Comparison of ENCODE assay signal across 18 cellular contexts in genomic region chr3:123789760-123790159, GRCh38.
DNase-seq lines count a peak whose midpoint lies in the region; TF ChIP-seq lines count a peak whose summit lies in the region.
"Had no signal": no experiment of that assay in that cellular context is flagged by ENCODE, and none has a peak within 500 bp of the region (broad histone marks: within the 10 kb centered on the region; RNA-seq: fewer than 3 reads in every experiment).

No MANE protein-coding gene starts in this region.

- H3K4me2 ChIP-seq in GM23248 (ENCODE audit: unreplicated experiment) (peak overlapping the region; percentile 51), MM.1S (ENCODE audit: low read depth, low read length) (no peak overlapping the region)

- H2AFZ ChIP-seq in GM23248 = no peak overlapping the region
- H2AFZ ChIP-seq in MM.1S (ENCODE audit: low read length) = no peak overlapping the region

- H4K20me1 ChIP-seq in GM23248 (ENCODE audit: insufficient read depth) (no peaks in the 10 kb centered on the region), MM.1S (ENCODE audit: insufficient read depth, low read length) (no peaks in the 10 kb centered on the region)

- H3K27me3 ChIP-seq in GM23248 (replicated peaks; ENCODE audit: insufficient read depth) (no peaks in the 10 kb centered on the region), MM.1S (replicated peaks; ENCODE audit: insufficient read depth, low read length) (no peaks in the 10 kb centered on the region)
- H3K27me3 ChIP-seq: foreskin keratinocyte, testis had no signal

- in situ Hi-C loops in GM23248 (cut with MboI) = no loop called here

- H3K4me3 ChIP-seq in GM23248 (no peak overlapping the region), SK-N-MC (no peak overlapping the region), fibroblast of villous mesenchyme (ENCODE audit: low read depth, low read length) (no peak overlapping the region), MM.1S (ENCODE audit: low read length) (no peak overlapping the region)
- H3K4me3 ChIP-seq: left ventricle myocardium inferior, testis had no signal

- WGBS in GM23248 (ENCODE audit: low coverage in 1 of 2, low lambda C conversion rate in 2 of 2, missing lambda C conversion rate in 2 of 2), 2 experiments = 11 to 15% methylated on average over 5 of the region's 5 CpGs

- H3K27ac ChIP-seq in GM23248 (peak overlapping the region; percentile 47), SK-N-MC (no peak overlapping the region), MM.1S (ENCODE audit: low read length) (no peak overlapping the region)
- H3K27ac ChIP-seq: foreskin keratinocyte, left ventricle myocardium inferior, testis had no signal

- H3K9me2 ChIP-seq in GM23248 (ENCODE audit: insufficient read depth) = no peaks in the 10 kb centered on the region
- H3K9me2 ChIP-seq in MM.1S (replicated peaks; ENCODE audit: insufficient read depth, low read length) = no peaks in the 10 kb centered on the region

- peaks cover 30% of the 10 kb centered on the region for H3K79me2 ChIP-seq in GM23248 (ENCODE audit: insufficient read depth)
- H3K79me2 ChIP-seq in MM.1S (ENCODE audit: low read length) = no peaks in the 10 kb centered on the region

- no peak for TF ChIP-seq CTCF in fibroblast of villous mesenchyme (IDR thresholded peaks at IDR 0.05; ENCODE audit: insufficient read depth, low read depth, low read length)
- no peak for TF ChIP-seq CTCF in MM.1S (IDR thresholded peaks at IDR 0.05; ENCODE audit: low read length)

- DNase-seq in GM23248 = peak; percentile 81
- peak; percentile 63 for DNase-seq in SK-N-MC (ENCODE audit: low read depth, low spot score)
- peak; percentile 96 for DNase-seq in fibroblast of villous mesenchyme (ENCODE audit: low read depth)
- DNase-seq in cardiac septum (ENCODE audit: low spot score) = no peak
- no peak for DNase-seq in NOMO-1 (lab: John Stamatoyannopoulos, UW; ENCODE audit: unreplicated experiment in 2 of 2)
- no peak for DNase-seq in SHP77 (lab: John Stamatoyannopoulos, UW)
- DNase-seq in MM.1S = no peak
- DNase-seq: activated CD4-positive, CD25-positive, alpha-beta regulatory T cell treated with anti-CD3 and anti-CD28 coated beads, Interleukin-2, amount 50 U/mL, for 72 hours; amygdala; DMS79; foreskin keratinocyte; left ventricle myocardium inferior; NCI-H2227 treated with DMSO at 0.1 percent for 48 hours; NK-92 treated with Interleukin-12 subunit alpha and Interleukin-12 subunit beta, amount 100 ng/mL, for 24 hours; SIG-M5; stimulated activated CD4-positive, alpha-beta T cell treated with anti-CD3 and anti-CD28 coated beads, Interleukin-4, amount 100 ng/mL, for 4 hours; stimulated activated CD8-positive, alpha-beta memory T cell treated with anti-CD3 and anti-CD28 coated beads, Interleukin-4, amount 100 ng/mL, for 48 hours; testis had no signal

- H3F3A ChIP-seq in GM23248 (ENCODE audit: insufficient read depth) (peaks cover 36% of the 10 kb centered on the region), MM.1S (ENCODE audit: insufficient read depth, low read length) (no peaks in the 10 kb centered on the region)

- H3K36me3 ChIP-seq in GM23248 (ENCODE audit: low read depth) (peaks cover 30% of the 10 kb centered on the region; the same call in 1 of the 2 replicates), SK-N-MC (ENCODE audit: insufficient read depth, low read length) (no peaks in the 10 kb centered on the region), MM.1S (replicated peaks; ENCODE audit: insufficient read depth, low read length) (no peaks in the 10 kb centered on the region)
- H3K36me3 ChIP-seq: left ventricle myocardium inferior had no signal

- H3K4me1 ChIP-seq in GM23248 (ENCODE audit: insufficient read depth) = peaks cover 48% of the 10 kb centered on the region
- no peaks in the 10 kb centered on the region for H3K4me1 ChIP-seq in MM.1S (ENCODE audit: low read length)
- H3K4me1 ChIP-seq: left ventricle myocardium inferior, testis had no signal

- H3K9ac ChIP-seq in GM23248 = no peak overlapping the region
- H3K9ac ChIP-seq in SK-N-MC (ENCODE audit: insufficient read length) = no peak overlapping the region
- H3K9ac ChIP-seq in MM.1S (ENCODE audit: low read length) = no peak overlapping the region

- intact Hi-C loops in cardiac septum (cut with DNase I) = no loop called here

- no peaks in the 10 kb centered on the region for H3K9me3 ChIP-seq in GM23248 (ENCODE audit: low read depth)
- H3K9me3 ChIP-seq in SK-N-MC (ENCODE audit: low read depth, low read length) = no peaks in the 10 kb centered on the region
- no peaks in the 10 kb centered on the region for H3K9me3 ChIP-seq in MM.1S (replicated peaks; ENCODE audit: insufficient read depth, low read length)
- H3K9me3 ChIP-seq: left ventricle myocardium inferior, testis had no signal

Comparison
In these comparisons a context has a peak if more than half of its experiments do, and no peak if none do; other contexts are left out.
1. DNase-seq: peak in GM23248 (single experiment), SK-N-MC (single experiment) and fibroblast of villous mesenchyme (single experiment); none in cardiac septum (single experiment), NOMO-1 (0 of 2), SHP77 (0 of 2) and MM.1S (single experiment).